In genomic region chr7:107668296-107668695, GRCh38 we compare ENCODE assay signal across 13 cellular contexts. TPM values are rescaled to one million over a fixed set of nuclear protein-coding genes. Genes with fewer than 3 reads are reported as not detected.
A peak's percentile ranks its signal among the peaks of the same experiment; 100 is the strongest.
DNase-seq lines count a peak whose midpoint lies in the region; ATAC-seq and TF ChIP-seq lines count a peak whose summit lies in the region.
"Had no signal": no experiment of that assay in that cellular context is flagged by ENCODE, and none has a peak within 500 bp of the region (broad histone marks: within the 10 kb centered on the region; RNA-seq: fewer than 3 reads in every experiment).

No MANE protein-coding gene starts in this region.

- no peak overlapping the region for H3K27ac Mint-ChIP-seq in activated CD8-positive, alpha-beta memory T cell treated with anti-CD3 and anti-CD28 coated beads, Interleukin-2, amount 10 ng/mL, durations not matched to agents 7 days and 5 days
- no peak overlapping the region for H3K27ac Mint-ChIP-seq in activated CD4-positive, alpha-beta memory T cell treated with anti-CD3 and anti-CD28 coated beads for 36 hours
- H3K27ac Mint-ChIP-seq: CD4-positive, CD25-positive, alpha-beta regulatory T cell had no signal

- no peak overlapping the region for H3K27ac ChIP-seq in SK-N-SH (ENCODE audit: low read depth in 2 of 2, low read length in 1 of 2)
- H3K27ac ChIP-seq: BLaER1 treated with 17β-estradiol and CSF1 and Interleukin-3, amounts not matched to agents 10 nM and 100 nM had no signal

- H3K79me2 ChIP-seq in SK-N-SH (ENCODE audit: insufficient read depth), result no peaks in the 10 kb centered on the region

- H3K9me3 Mint-ChIP-seq in activated CD8-positive, alpha-beta memory T cell treated with anti-CD3 and anti-CD28 coated beads, Interleukin-2, amount 10 ng/mL, durations not matched to agents 7 days and 5 days (ENCODE audit: low read depth), result no peaks in the 10 kb centered on the region
- no peaks in the 10 kb centered on the region for H3K9me3 Mint-ChIP-seq in activated CD4-positive, alpha-beta memory T cell treated with anti-CD3 and anti-CD28 coated beads for 36 hours
- H3K9me3 Mint-ChIP-seq: CD4-positive, CD25-positive, alpha-beta regulatory T cell had no signal

- H3K9me2 ChIP-seq in SK-N-SH, result no peaks in the 10 kb centered on the region

- peak; percentile 63 for DNase-seq in activated CD8-positive, alpha-beta memory T cell treated with anti-CD3 and anti-CD28 coated beads, Interleukin-2, amount 10 ng/mL, durations not matched to agents 7 days and 5 days
- no peak for DNase-seq in activated CD8-positive, alpha-beta memory T cell treated with anti-CD3 and anti-CD28 coated beads for 24 hours
- DNase-seq in activated CD4-positive, alpha-beta memory T cell treated with anti-CD3 and anti-CD28 coated beads for 36 hours, result peak; percentile 26
- DNase-seq in omental fat pad (ENCODE audit: low spot score) (no peak), SK-N-SH (no peak)
- no peak for DNase-seq in activated T-cell treated with anti-CD3 and anti-CD28 coated beads, Interleukin-2, amount 50 U/mL, for 48 hours
- DNase-seq: ACHN; CD4-positive, CD25-positive, alpha-beta regulatory T cell; DMS53; GF-D8 had no signal

- H3K4me3 ChIP-seq in SK-N-SH (ENCODE audit: low read depth in 2 of 2, low read length in 1 of 2), result no peak overlapping the region
- H3K4me3 ChIP-seq: BLaER1 treated with 17β-estradiol and CSF1 and Interleukin-3, amounts not matched to agents 10 nM and 100 nM had no signal

- H3K36me3 ChIP-seq in SK-N-SH (replicated peaks in 1 of 2; ENCODE audit: control insufficient read depth in 1 of 2, insufficient read depth in 2 of 2, low read length in 1 of 2), result no peaks in the 10 kb centered on the region
- H3K36me3 ChIP-seq: BLaER1 treated with 17β-estradiol and CSF1 and Interleukin-3, amounts not matched to agents 10 nM and 100 nM had no signal

- 92% methylated on average over 4 of the region's 4 CpGs for WGBS in SK-N-SH (ENCODE audit: low lambda C conversion rate)

- no peaks in the 10 kb centered on the region for H3K9me3 ChIP-seq in SK-N-SH
- H3K9me3 ChIP-seq: BLaER1 treated with 17β-estradiol and CSF1 and Interleukin-3, amounts not matched to agents 10 nM and 100 nM had no signal

- intact Hi-C loops in activated CD4-positive, alpha-beta memory T cell treated with anti-CD3 and anti-CD28 coated beads for 36 hours (cut with micrococcal nuclease), result no loop called here

- TF ChIP-seq CTCF in omental fat pad (IDR thresholded peaks at IDR 0.05), result no peak
- no peak for TF ChIP-seq CTCF in SK-N-SH (IDR thresholded peaks at IDR 0.05)

- CTCF ChIA-PET in activated CD8-positive, alpha-beta memory T cell treated with anti-CD3 and anti-CD28 coated beads, Interleukin-2, amount 10 ng/mL, durations not matched to agents 7 days and 5 days (lab: Charles Lee), result no interaction called here
- CTCF ChIA-PET in activated CD4-positive, alpha-beta memory T cell treated with anti-CD3 and anti-CD28 coated beads for 36 hours (lab: Charles Lee), result no interaction called here
- CTCF ChIA-PET in SK-N-SH (lab: Yijun Ruan, JAX), result interaction anchor here (1.0 to 1.4 kb wide), 2 partner anchors 21 to 204 kb away, joined by 3 read pairs; no protein-coding TSS in a partner anchor

- H2AFZ ChIP-seq in SK-N-SH (ENCODE audit: low read depth), result no peak overlapping the region

- H3K4me3 Mint-ChIP-seq in activated CD8-positive, alpha-beta memory T cell treated with anti-CD3 and anti-CD28 coated beads, Interleukin-2, amount 10 ng/mL, durations not matched to agents 7 days and 5 days, result no peak overlapping the region
- no peak overlapping the region for H3K4me3 Mint-ChIP-seq in activated CD4-positive, alpha-beta memory T cell treated with anti-CD3 and anti-CD28 coated beads for 36 hours
- H3K4me3 Mint-ChIP-seq: CD4-positive, CD25-positive, alpha-beta regulatory T cell had no signal

- no peak overlapping the region for H3K9ac ChIP-seq in SK-N-SH
- H3K9ac ChIP-seq: BLaER1 treated with 17β-estradiol and CSF1 and Interleukin-3, amounts not matched to agents 10 nM and 100 nM had no signal

- POLR2A ChIA-PET in activated CD4-positive, alpha-beta memory T cell treated with anti-CD3 and anti-CD28 coated beads for 36 hours (lab: Charles Lee), result no interaction called here
- POLR2A ChIA-PET in SK-N-SH (lab: Yijun Ruan, JAX), result no interaction called here

- ATAC-seq in activated CD8-positive, alpha-beta memory T cell treated with anti-CD3 and anti-CD28 coated beads, Interleukin-2, amount 10 ng/mL, durations not matched to agents 7 days and 5 days, result peak; percentile 46
- peak; percentile 49 for ATAC-seq in omental fat pad (ENCODE audit: low FRiP score)
- no peak for ATAC-seq in GM19467 (IDR thresholded peaks at IDR 0.05; ENCODE audit: unreplicated experiment)
- ATAC-seq: HCT116 had no signal

- TF ChIP-seq EP300 in SK-N-SH (IDR thresholded peaks at IDR 0.05; ENCODE audit: borderline replicate concordance in 1 of 2, low read depth in 1 of 2, low read length in 1 of 2), result no peak

- no peaks in the 10 kb centered on the region for H3K27me3 Mint-ChIP-seq in activated CD8-positive, alpha-beta memory T cell treated with anti-CD3 and anti-CD28 coated beads, Interleukin-2, amount 10 ng/mL, durations not matched to agents 7 days and 5 days
- H3K27me3 Mint-ChIP-seq in activated CD4-positive, alpha-beta memory T cell treated with anti-CD3 and anti-CD28 coated beads for 36 hours, result peaks cover 10% of the 10 kb centered on the region

- no peak for TF ChIP-seq RAD21 in SK-N-SH (IDR thresholded peaks at IDR 0.05; ENCODE audit: low read length)

- H3K36me3 Mint-ChIP-seq in activated CD8-positive, alpha-beta memory T cell treated with anti-CD3 and anti-CD28 coated beads, Interleukin-2, amount 10 ng/mL, durations not matched to agents 7 days and 5 days, result peaks cover 39% of the 10 kb centered on the region
- H3K36me3 Mint-ChIP-seq in activated CD4-positive, alpha-beta memory T cell treated with anti-CD3 and anti-CD28 coated beads for 36 hours, result peaks cover 4% of the 10 kb centered on the region
- H3K36me3 Mint-ChIP-seq: CD4-positive, CD25-positive, alpha-beta regulatory T cell had no signal

- H3K4me1 ChIP-seq in SK-N-SH (ENCODE audit: control insufficient read depth in 1 of 2, insufficient read depth in 2 of 2, low read depth in 1 of 2, low read length in 1 of 2), result no peaks in the 10 kb centered on the region

- no peaks in the 10 kb centered on the region for H4K20me1 ChIP-seq in SK-N-SH (ENCODE audit: insufficient read depth)
- H4K20me1 ChIP-seq: BLaER1 treated with 17β-estradiol and CSF1 and Interleukin-3, amounts not matched to agents 10 nM and 100 nM had no signal

- no peaks in the 10 kb centered on the region; the same call in 1 of the 2 replicates for H3K27me3 ChIP-seq in SK-N-SH (ENCODE audit: insufficient read depth)
- H3K27me3 ChIP-seq: BLaER1 treated with 17β-estradiol and CSF1 and Interleukin-3, amounts not matched to agents 10 nM and 100 nM had no signal

- H3K4me1 Mint-ChIP-seq in activated CD8-positive, alpha-beta memory T cell treated with anti-CD3 and anti-CD28 coated beads, Interleukin-2, amount 10 ng/mL, durations not matched to agents 7 days and 5 days, result peaks cover 36% of the 10 kb centered on the region
- H3K4me1 Mint-ChIP-seq in activated CD4-positive, alpha-beta memory T cell treated with anti-CD3 and anti-CD28 coated beads for 36 hours (ENCODE audit: low read depth), result peaks cover 15% of the 10 kb centered on the region
- H3K4me1 Mint-ChIP-seq: CD4-positive, CD25-positive, alpha-beta regulatory T cell had no signal

- H3K4me2 ChIP-seq in SK-N-SH, result no peak overlapping the region

- no peaks in the 10 kb centered on the region for H3F3A ChIP-seq in SK-N-SH (replicated peaks; ENCODE audit: insufficient read depth)

TF ChIP-seq in SK-N-SH, 30 proteins besides CTCF, POLR2A, EP300 and RAD21 (continues in another document):
- no peak for TF ChIP-seq IRF3 (IDR thresholded peaks at IDR 0.05; ENCODE audit: low read depth, low read length)
- TF ChIP-seq ELF1 (IDR thresholded peaks at IDR 0.05), result no peak
- TF ChIP-seq RFX5 (IDR thresholded peaks at IDR 0.05; ENCODE audit: low read length), result no peak
- TF ChIP-seq USF2 (IDR thresholded peaks at IDR 0.05; ENCODE audit: borderline replicate concordance, low read depth, low read length), result no peak
- TF ChIP-seq YY1 (IDR thresholded peaks at IDR 0.05; ENCODE audit: low read depth), result no peak
- TF ChIP-seq CHD2 (IDR thresholded peaks at IDR 0.05; ENCODE audit: low read length, partially characterized antibody), result no peak
- TF ChIP-seq JUND (IDR thresholded peaks at IDR 0.05), result no peak
- no peak for TF ChIP-seq SMC3 (IDR thresholded peaks at IDR 0.05; ENCODE audit: low read depth, low read length)
- TF ChIP-seq FOXJ3 (CRISPR knock-in tag; IDR thresholded peaks at IDR 0.05), result no peak
- no peak for TF ChIP-seq NFIC (IDR thresholded peaks at IDR 0.05; ENCODE audit: borderline replicate concordance)
- no peak for TF ChIP-seq MAX (IDR thresholded peaks at IDR 0.05; ENCODE audit: low read depth)

RNA-seq across cellular contexts. Expression of gene SLC26A4, which starts 7.7 kb away (rescaled TPM):
- total RNA-seq in activated CD8-positive, alpha-beta memory T cell treated with anti-CD3 and anti-CD28 coated beads, Interleukin-2, amount 10 ng/mL, durations not matched to agents 7 days and 5 days, result 10 to 100 TPM in 1 of 2 experiments, 1 to 10 TPM in 1; 8.3 to 15.4 TPM
- total RNA-seq in activated CD4-positive, alpha-beta memory T cell treated with anti-CD3 and anti-CD28 coated beads for 36 hours, result 1 to 10 TPM; 5.2 to 7.1 TPM
- total RNA-seq in omental fat pad, result 1 to 10 TPM in 2 of 4 donors, under 1 TPM in 2; 0.65 to 2.2 (median 0.98) TPM
- polyA plus RNA-seq in SK-N-SH (2012; rRNA removed), result 0.61 and 0.78 TPM in 2 replicates
- polyA plus RNA-seq in SK-N-SH (2012; cell fraction: cytosol; rRNA removed), result 0.70 and 1.00 TPM in 2 replicates
- polyA plus RNA-seq in SK-N-SH (2012; cell fraction: nucleus; rRNA removed), result 0.39 and 0.49 TPM in 2 replicates

Comparison
In these comparisons a context has a peak if more than half of its experiments do, and no peak if none do; other contexts are left out.
1. DNase-seq: peak in activated CD8-positive, alpha-beta memory T cell treated with anti-CD3 and anti-CD28 coated beads, Interleukin-2, amount 10 ng/mL, durations not matched to agents 7 days and 5 days (single experiment) and activated CD4-positive, alpha-beta memory T cell treated with anti-CD3 and anti-CD28 coated beads for 36 hours (single experiment); none in activated CD8-positive, alpha-beta memory T cell treated with anti-CD3 and anti-CD28 coated beads for 24 hours (single experiment), omental fat pad (single experiment), activated T-cell treated with anti-CD3 and anti-CD28 coated beads, Interleukin-2, amount 50 U/mL, for 48 hours (0 of 2) and SK-N-SH (single experiment).